Comparison of ENCODE assay signal across 25 cellular contexts in the genomic region with DNA sequence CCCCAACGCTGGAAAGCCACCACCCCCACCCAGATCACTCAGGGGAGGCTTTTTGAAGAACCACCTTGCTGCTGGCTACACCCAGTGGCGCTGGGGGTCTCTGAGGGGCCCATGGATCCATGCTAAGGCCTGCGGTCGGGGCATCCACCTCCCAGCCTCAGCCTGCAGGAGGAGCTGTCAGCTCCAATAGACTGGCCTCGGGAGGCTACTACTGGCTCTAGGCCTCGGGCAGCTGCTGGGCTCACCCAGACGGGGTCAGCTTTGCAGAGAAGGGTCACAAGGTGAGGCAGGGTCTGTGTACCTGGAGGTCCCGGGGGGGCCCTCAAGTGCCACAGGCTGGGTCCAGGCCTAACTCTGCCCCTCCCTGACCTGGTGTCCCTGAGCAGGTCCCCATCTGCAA.
DNase-seq lines count a peak whose midpoint lies in the region; ATAC-seq, FAIRE-seq and TF ChIP-seq lines count a peak whose summit lies in the region.
"Had no signal": no experiment of that assay in that cellular context is flagged by ENCODE, and none has a peak within 500 bp of the region (broad histone marks: within the 10 kb centered on the region; RNA-seq: fewer than 3 reads in every experiment).

No MANE protein-coding gene starts in this region.

- DNase-seq in A673 (ENCODE audit: low spot score) (no peak), K562 (ENCODE audit: extremely low read depth in 1 of 4, low spot score in 3 of 4) (no peak), lower lobe of right lung (no peak), UCSD-AML1 (lab: John Stamatoyannopoulos, UW; ENCODE audit: unreplicated experiment) (no peak), GF-D8 (lab: John Stamatoyannopoulos, UW) (no peak)
- no peak for DNase-seq in activated naive CD4-positive, alpha-beta T cell treated with anti-CD3 and anti-CD28 coated beads for 36 hours
- DNase-seq: activated CD4-positive, alpha-beta T cell treated with anti-CD3 and anti-CD28 coated beads for 48 hours; DMS53; Karpas-422; mesenchymal stem cell; NCI-H1436; NCI-H526 treated with DMSO at 0.1 percent for 48 hours; right lobe of liver; spleen; stimulated activated CD4-positive, alpha-beta T cell treated with anti-CD3 and anti-CD28 coated beads, Interleukin-2, amount 100 ng/mL, for 24 hours; stimulated activated CD8-positive, alpha-beta memory T cell treated with anti-CD3 and anti-CD28 coated beads, Interleukin-4, amount 100 ng/mL, for 48 hours; stimulated activated naive CD8-positive, alpha-beta T cell treated with anti-CD3 and anti-CD28 coated beads, Interleukin-15, amount 100 ng/mL, for 72 hours had no signal

- H3K36me3 ChIP-seq in A673 (ENCODE audit: insufficient read depth, low read length, poor library complexity, severe bottlenecking), result no peaks in the 10 kb centered on the region
- no peaks in the 10 kb centered on the region for H3K36me3 ChIP-seq in K562 (ENCODE audit: control insufficient read depth, insufficient read depth, low read length)
- H3K36me3 ChIP-seq in lower lobe of right lung, result no peaks in the 10 kb centered on the region
- H3K36me3 ChIP-seq: left lung, right lobe of liver, spleen, thoracic aorta had no signal

- intact Hi-C loops in A673 (cut with micrococcal nuclease; ENCODE audit: unreplicated experiment), result loop anchor here (5.0 kb wide), 1 partner anchor 51 kb away; no protein-coding TSS in a partner anchor
- intact Hi-C loops in K562 (cut with micrococcal nuclease), result no loop called here
- intact Hi-C loops in lower lobe of right lung (cut with DNase I), result no loop called here
- intact Hi-C loops in activated naive CD4-positive, alpha-beta T cell treated with anti-CD3 and anti-CD28 coated beads for 36 hours (cut with micrococcal nuclease), result no loop called here

- H3K9me3 ChIP-seq in A673 (ENCODE audit: low read depth, low read length, poor library complexity, severe bottlenecking) (no peaks in the 10 kb centered on the region), K562 (replicated peaks; ENCODE audit: control insufficient read depth, insufficient read depth, low read depth, low read length) (no peaks in the 10 kb centered on the region), lower lobe of right lung (no peaks in the 10 kb centered on the region)
- H3K9me3 ChIP-seq: left lung, right lobe of liver, spleen, thoracic aorta had no signal

- H3K27ac ChIP-seq in A673 (ENCODE audit: low read depth, low read length, poor library complexity, severe bottlenecking) (no peak overlapping the region), K562 (ENCODE audit: extremely low read depth, low read depth, low read length) (no peak overlapping the region), lower lobe of right lung (no peak overlapping the region)
- H3K27ac ChIP-seq: left lung, right lobe of liver, spleen, thoracic aorta had no signal

- FAIRE-seq in K562 (lab: Jason Lieb, UNC), result no peak
- FAIRE-seq: bronchial epithelial cell had no signal

- POLR2A ChIA-PET in A673 (lab: Charles Lee; ENCODE audit: low non-redundant PET), result no interaction called here
- POLR2A ChIA-PET in K562 (lab: Yijun Ruan, JAX), result interaction anchor here (0.6 to 1.2 kb wide), 4 partner anchors 9 to 284 kb away, joined by 3 to 5 read pairs (median 3); no protein-coding TSS in a partner anchor

- no peak overlapping the region for H3K4me2 ChIP-seq in K562 (ENCODE audit: insufficient read depth, low read length)

- WGBS in K562 (ENCODE audit: insufficient coverage, low coverage, missing lambda C conversion rate), result 3% methylated on average over 8 of the region's 8 CpGs

- no peaks in the 10 kb centered on the region for H3K36me3 Mint-ChIP-seq in activated naive CD4-positive, alpha-beta T cell treated with anti-CD3 and anti-CD28 coated beads for 36 hours (ENCODE audit: low read depth)
- H3K36me3 Mint-ChIP-seq: activated naive CD4-positive, alpha-beta T cell treated with anti-CD3 and anti-CD28 coated beads, Interleukin-2, amount 50 U/mL, for 72 hours had no signal

- H3K9me1 ChIP-seq in K562 (ENCODE audit: control insufficient read depth, insufficient read depth, low read length), result no peaks in the 10 kb centered on the region

- no peak overlapping the region for H3K9ac ChIP-seq in K562 (ENCODE audit: insufficient read depth in 1 of 2, low read depth in 2 of 2, low read length in 2 of 2)

- no peaks in the 10 kb centered on the region for H3K27me3 ChIP-seq in A673 (replicated peaks; ENCODE audit: insufficient read depth, low read depth, low read length, poor library complexity)
- H3K27me3 ChIP-seq in K562 (ENCODE audit: control insufficient read depth in 2 of 2, insufficient read depth in 2 of 2, low read length in 2 of 2), result peaks cover 9 to 58% of the 10 kb centered on the region in 2 experiments; a peak in 4 of 5 replicates
- H3K27me3 ChIP-seq in lower lobe of right lung (ENCODE audit: low read depth), result peaks cover 10% of the 10 kb centered on the region
- H3K27me3 ChIP-seq: right lobe of liver had no signal

- TF ChIP-seq EP300 in K562 (IDR thresholded peaks at IDR 0.05; ENCODE audit: low read length), result no peak

- H3K79me2 ChIP-seq in K562 (ENCODE audit: control insufficient read depth, insufficient read depth, low read length), result no peaks in the 10 kb centered on the region

- CTCF ChIA-PET in A673 (lab: Charles Lee) (no interaction called here), K562 (lab: Yijun Ruan, JAX; ENCODE audit: low intra/inter-chr PET ratio) (no interaction called here)
- CTCF ChIA-PET in activated naive CD4-positive, alpha-beta T cell treated with anti-CD3 and anti-CD28 coated beads for 36 hours (lab: Charles Lee), result no interaction called here

- no peaks in the 10 kb centered on the region for H3K4me1 Mint-ChIP-seq in activated naive CD4-positive, alpha-beta T cell treated with anti-CD3 and anti-CD28 coated beads for 36 hours (ENCODE audit: low read depth)
- H3K4me1 Mint-ChIP-seq: activated T-helper 17 cell treated with anti-CD3 and anti-CD28 coated beads, Interleukin-2, amount 50 U/mL, for 72 hours had no signal

- no peak for TF ChIP-seq POLR2A in K562 (conservative IDR thresholded peaks at IDR 0.05)

- H3K4me3 ChIP-seq in A673 (ENCODE audit: low read depth, low read length, poor library complexity, severe bottlenecking), result no peak overlapping the region
- no peak overlapping the region for H3K4me3 ChIP-seq in K562
- H3K4me3 ChIP-seq in lower lobe of right lung, result no peak overlapping the region
- H3K4me3 ChIP-seq: left lung, right lobe of liver, spleen, thoracic aorta had no signal

- peaks cover 3% of the 10 kb centered on the region for H3K27me3 Mint-ChIP-seq in activated naive CD4-positive, alpha-beta T cell treated with anti-CD3 and anti-CD28 coated beads for 36 hours (ENCODE audit: low read depth)

- TF ChIP-seq RAD21 in K562 (CRISPR knock-in tag; conservative IDR thresholded peaks at IDR 0.05 in 1 of 2, IDR thresholded peaks at IDR 0.05 in 1 of 2), result no peak

- H4K20me1 ChIP-seq in K562 (replicated peaks; ENCODE audit: control insufficient read depth, insufficient read depth, low read length), result no peaks in the 10 kb centered on the region; the same call in 1 of the 2 replicates

- ATAC-seq in K562 (peak; percentile 66; the same call in 2 of the 3 replicates), lower lobe of right lung (peak; percentile 10 to 15), HG03457 (IDR thresholded peaks at IDR 0.05; ENCODE audit: unreplicated experiment) (no peak)
- ATAC-seq: activated naive CD4-positive, alpha-beta T cell treated with anti-CD3 and anti-CD28 coated beads, Interleukin-2, amount 50 U/mL, for 72 hours; activated T-helper 17 cell treated with anti-CD3 and anti-CD28 coated beads, Interleukin-2, amount 50 U/mL, for 72 hours; stimulated activated naive CD8-positive, alpha-beta T cell treated with anti-CD3 and anti-CD28 coated beads, Interleukin-15, amount 100 ng/mL, for 72 hours had no signal

- peaks cover under 1% of the 10 kb centered on the region for H3K9me3 Mint-ChIP-seq in activated naive CD4-positive, alpha-beta T cell treated with anti-CD3 and anti-CD28 coated beads for 36 hours
- H3K9me3 Mint-ChIP-seq: activated naive CD4-positive, alpha-beta T cell treated with anti-CD3 and anti-CD28 coated beads, Interleukin-2, amount 50 U/mL, for 72 hours; activated T-helper 17 cell treated with anti-CD3 and anti-CD28 coated beads, Interleukin-2, amount 50 U/mL, for 72 hours; T-helper 2 cell treated with Interferon-gamma antibody and Interleukin-4, amounts not matched to agents 5 μg/mL and 100 μg/mL, for 36 hours had no signal

- no peak overlapping the region for H2AFZ ChIP-seq in K562 (ENCODE audit: low read depth, low read length)

- in situ Hi-C loops in K562 (cut with MboI), result no loop called here

- H3K27ac Mint-ChIP-seq in activated naive CD4-positive, alpha-beta T cell treated with anti-CD3 and anti-CD28 coated beads for 36 hours, result no peak overlapping the region
- H3K27ac Mint-ChIP-seq: activated naive CD4-positive, alpha-beta T cell treated with anti-CD3 and anti-CD28 coated beads, Interleukin-2, amount 50 U/mL, for 72 hours; activated T-helper 17 cell treated with anti-CD3 and anti-CD28 coated beads, Interleukin-2, amount 50 U/mL, for 72 hours; T-helper 2 cell treated with Interferon-gamma antibody and Interleukin-4, amounts not matched to agents 5 μg/mL and 100 μg/mL, for 36 hours had no signal

- no peak overlapping the region for H3K4me3 Mint-ChIP-seq in activated naive CD4-positive, alpha-beta T cell treated with anti-CD3 and anti-CD28 coated beads for 36 hours
- H3K4me3 Mint-ChIP-seq: activated T-helper 17 cell treated with anti-CD3 and anti-CD28 coated beads, Interleukin-2, amount 50 U/mL, for 72 hours; stimulated activated naive CD8-positive, alpha-beta T cell treated with anti-CD3 and anti-CD28 coated beads, Interleukin-15, amount 100 ng/mL, for 72 hours; T-helper 2 cell treated with Interferon-gamma antibody and Interleukin-4, amounts not matched to agents 5 μg/mL and 100 μg/mL, for 36 hours had no signal

- BruUV-seq in A673 (replicated peaks; lab: Mats Ljungman, UMichigan), result no TSS peak
- no TSS peak for BruUV-seq in K562 (replicated peaks; lab: Mats Ljungman, UMichigan)

- H3K4me1 ChIP-seq in A673 (ENCODE audit: insufficient read depth, low read length, poor library complexity, severe bottlenecking) (peaks cover 10% of the 10 kb centered on the region), K562 (replicated peaks in 1 of 2; ENCODE audit: control insufficient read depth in 2 of 2, insufficient read depth in 2 of 2, low read length in 2 of 2) (no peaks in the 10 kb centered on the region), lower lobe of right lung (peaks cover 5% of the 10 kb centered on the region)
- H3K4me1 ChIP-seq: left lung, spleen had no signal

- peak; percentile 38 for TF ChIP-seq CTCF in A673 (conservative IDR thresholded peaks at IDR 0.05; ENCODE audit: low read depth, low read length)
- TF ChIP-seq CTCF in GM12873 (IDR thresholded peaks at IDR 0.05; ENCODE audit: insufficient read depth, low read depth, low read length, missing control alignments), result peak; percentile 6
- peak in 1 of 3 experiments; percentile 22; a peak in 1 of 6 replicates for TF ChIP-seq CTCF in K562 (IDR thresholded peaks at IDR 0.05 in 2 of 3, conservative IDR thresholded peaks at IDR 0.05 in 1 of 3; ENCODE audit: insufficient read depth in 2 of 3, low read depth in 1 of 3, low read length in 3 of 3)
- TF ChIP-seq CTCF in lower lobe of right lung (IDR thresholded peaks at IDR 0.05), result no peak

TF ChIP-seq in K562, 482 proteins besides CTCF, POLR2A, EP300 and RAD21 (continues in another document):
- no peak for TF ChIP-seq SAP30 (IDR thresholded peaks at IDR 0.05; ENCODE audit: borderline replicate concordance, insufficient read depth, low read depth, low read length, poor library complexity, severe bottlenecking)
- TF ChIP-seq ZBTB8A (IDR thresholded peaks at IDR 0.05; ENCODE audit: partially characterized antibody), result no peak
